Comparison of ENCODE assay signal across 7 cellular contexts in genomic region chr9:136977223-136978072, GRCh38. TPM values are rescaled to one million over a fixed set of nuclear protein-coding genes. Genes with fewer than 3 reads are reported as not detected.
DNase-seq lines count a peak whose midpoint lies in the region; ATAC-seq, FAIRE-seq and TF ChIP-seq lines count a peak whose summit lies in the region.

PTGDS (plus strand) TSS chr9:136977504; CDS start chr9:136977579, 75 bp downstream.

- TF ChIP-seq CTCF in Panc1 (IDR thresholded peaks at IDR 0.05) (no peak), endothelial cell of umbilical vein (IDR thresholded peaks at IDR 0.05; ENCODE audit: extremely low read depth in 1 of 2, insufficient read depth in 1 of 2, low read depth in 1 of 2, low read length in 2 of 2) (no peak), thoracic aorta (IDR thresholded peaks at IDR 0.05) (no peak)

- CTCF ChIA-PET in Panc1 (lab: Charles Lee) (interaction anchor here (0.6 to 1.2 kb wide), 2 partner anchors 29 to 184 kb away, joined by 3 read pairs; no protein-coding TSS in a partner anchor), endothelial cell of umbilical vein (lab: Charles Lee) (interaction anchor here (0.7 to 1.4 kb wide), 6 partner anchors 26 to 58 kb away, joined by 3 to 10 read pairs (median 4); no protein-coding TSS in a partner anchor)

- DNase-seq in Panc1 (ENCODE audit: low read depth, low spot score) = no peak
- no peak for DNase-seq in endothelial cell of umbilical vein (ENCODE audit: low read depth, low spot score)
- DNase-seq in mesenteric fat pad (ENCODE audit: low spot score) = no peak
- DNase-seq in thoracic aorta (ENCODE audit: low spot score) = no peak
- no peak for DNase-seq in HAP-1 (ENCODE audit: low spot score in 2 of 2)

- H3K27ac ChIP-seq in Panc1 (ENCODE audit: low read length) (no peak within 1 kb of the TSS), endothelial cell of umbilical vein (ENCODE audit: insufficient read depth, low read depth, low read length) (no peak within 1 kb of the TSS), thoracic aorta (no peak within 1 kb of the TSS)

- no peaks in the 10 kb centered on the region for H3K9me3 ChIP-seq in Panc1 (ENCODE audit: control insufficient read depth, insufficient read depth, low read depth, low read length)
- H3K9me3 ChIP-seq in endothelial cell of umbilical vein (replicated peaks; ENCODE audit: control insufficient read depth, insufficient read depth, low read length) = no peaks in the 10 kb centered on the region
- H3K9me3 ChIP-seq in thoracic aorta = no peaks in the 10 kb centered on the region
- no peaks in the 10 kb centered on the region for H3K9me3 ChIP-seq in HAP-1

- H3K27me3 ChIP-seq in Panc1 (ENCODE audit: control insufficient read depth, insufficient read depth, low read length) (no peaks in the 10 kb centered on the region), endothelial cell of umbilical vein (ENCODE audit: control insufficient read depth in 2 of 2, insufficient read depth in 2 of 2, low read length in 2 of 2) (no peaks in the 10 kb centered on the region), thoracic aorta (replicated peaks; ENCODE audit: insufficient read depth) (no peaks in the 10 kb centered on the region), HAP-1 (ENCODE audit: low read depth) (no peaks in the 10 kb centered on the region; the same call in 1 of the 2 replicates)

- no peaks in the 10 kb centered on the region for H3K9me1 ChIP-seq in endothelial cell of umbilical vein (replicated peaks; ENCODE audit: control insufficient read depth, extremely low read depth, insufficient read depth, low read length)

- H2AFZ ChIP-seq in endothelial cell of umbilical vein (ENCODE audit: low read depth, low read length) = peak within 1 kb of the TSS; percentile 81

- intact Hi-C loops in Panc1 (cut with micrococcal nuclease; ENCODE audit: unreplicated experiment) = no loop called here
- intact Hi-C loops in endothelial cell of umbilical vein (cut with micrococcal nuclease) = loop anchor here (1.0 to 2.0 kb wide), 3 partner anchors 15 to 51 kb away; partner anchors contain the start of genes ABCA2 and PAXX

- H3K36me3 ChIP-seq in Panc1 (ENCODE audit: control insufficient read depth, insufficient read depth, low read length) (no peaks in the 10 kb centered on the region), endothelial cell of umbilical vein (ENCODE audit: control insufficient read depth in 2 of 2, extremely low read depth in 1 of 2, insufficient read depth in 2 of 2, low read length in 2 of 2) (no peaks in the 10 kb centered on the region), thoracic aorta (no peaks in the 10 kb centered on the region), HAP-1 (replicated peaks) (no peaks in the 10 kb centered on the region)

- H3K4me2 ChIP-seq in endothelial cell of umbilical vein (ENCODE audit: insufficient read depth, low read length) = peak within 1 kb of the TSS; percentile 18

- no peak within 1 kb of the TSS for H3K9ac ChIP-seq in endothelial cell of umbilical vein (replicated peaks; ENCODE audit: extremely low read depth, insufficient read depth, low read length)

- BruUV-seq in Panc1 (replicated peaks; lab: Mats Ljungman, UMichigan) (no TSS peak), endothelial cell of umbilical vein (replicated peaks; lab: Mats Ljungman, UMichigan) (no TSS peak)

- no peak for TF ChIP-seq POLR2A in endothelial cell of umbilical vein (IDR thresholded peaks at IDR 0.05; ENCODE audit: low read depth, low read length)

- H3K4me1 ChIP-seq in Panc1 (ENCODE audit: control insufficient read depth, insufficient read depth, low read length) (no peaks in the 10 kb centered on the region), endothelial cell of umbilical vein (ENCODE audit: control insufficient read depth, extremely low read depth, insufficient read depth, low read length) (peaks cover 4% of the 10 kb centered on the region), thoracic aorta (ENCODE audit: control insufficient read depth in 1 of 2, low read depth in 2 of 2) (peaks cover 0 to 10% of the 10 kb centered on the region in 2 donors), HAP-1 (no peaks in the 10 kb centered on the region)

- POLR2A ChIA-PET in Panc1 (lab: Charles Lee) = no interaction called here
- POLR2A ChIA-PET in endothelial cell of umbilical vein (lab: Charles Lee) = interaction anchor here (0.7 kb wide), 1 partner anchor 28 kb away, joined by 7 read pairs; no protein-coding TSS in a partner anchor

- no peaks in the 10 kb centered on the region for H3K79me2 ChIP-seq in endothelial cell of umbilical vein (ENCODE audit: control insufficient read depth, insufficient read depth, low read length)

- H3K4me3 ChIP-seq in Panc1 (ENCODE audit: low read depth in 2 of 2, low read length in 2 of 2) (peak within 1 kb of the TSS; percentile 51 to 54), endothelial cell of umbilical vein (replicated peaks in 1 of 3; ENCODE audit: insufficient read depth in 1 of 3, low read depth in 1 of 3, low read length in 3 of 3) (peak within 1 kb of the TSS in 1 of 3 experiments; percentile 32), thoracic aorta (peak within 1 kb of the TSS; percentile 75), HAP-1 (no peak within 1 kb of the TSS)

- no peak for FAIRE-seq in endothelial cell of umbilical vein (lab: Jason Lieb, UNC)

- dilution Hi-C loops in endothelial cell of umbilical vein (cut with MboI; ENCODE audit: extremely low pct_ligation_motif_present, low sequenced_read_pairs) = no loop called here

- in situ Hi-C loops in Panc1 (cut with HindIII; ENCODE audit: low pct_unique_long_range_greater_than_20kb, low sequenced_read_pairs) (no loop called here), HAP-1 (cut with MboI; ENCODE audit: low sequenced_read_pairs) (no loop called here)

- ATAC-seq in Panc1 = peak; percentile 70
- ATAC-seq in thoracic aorta (ENCODE audit: insufficient number of reproducible peaks, low FRiP score, low read depth) = no peak
- no peak for ATAC-seq in GM18907 (IDR thresholded peaks at IDR 0.05; ENCODE audit: unreplicated experiment)
- ATAC-seq in GM18858 (IDR thresholded peaks at IDR 0.05; ENCODE audit: unreplicated experiment) = no peak

- no peaks in the 10 kb centered on the region for H4K20me1 ChIP-seq in endothelial cell of umbilical vein (replicated peaks; ENCODE audit: control insufficient read depth, extremely low read depth, insufficient read depth, low read length)

TF ChIP-seq in endothelial cell of umbilical vein, 7 proteins besides CTCF, POLR2A, EP300 and RAD21:
- no peak for TF ChIP-seq EZH2 (IDR thresholded peaks at IDR 0.05; ENCODE audit: borderline replicate concordance, low read depth, low read length, severe bottlenecking)
- no peak for TF ChIP-seq MYC (IDR thresholded peaks at IDR 0.05; ENCODE audit: low read depth, low read length)

RNA-seq across cellular contexts. Expression of gene PTGDS, which starts in this region (rescaled TPM):
- 13.7 TPM for total RNA-seq in Panc1 (2021; ENCODE audit: unreplicated experiment)
- 15.8 TPM for polyA plus RNA-seq in Panc1 (2012; ENCODE audit: insufficient read length)
- total RNA-seq in endothelial cell of umbilical vein = not detected in 2 replicates
- polyA plus RNA-seq in endothelial cell of umbilical vein = not detected in 2 replicates
- polyA plus RNA-seq in endothelial cell of umbilical vein (2011; cell fraction: cytosol; rRNA removed) = not detected in 2 replicates
- 0.28 TPM in 1 of 2 replicates, not detected in the other for polyA plus RNA-seq in endothelial cell of umbilical vein (2011; cell fraction: nucleus; rRNA removed)
- 0.30 TPM in 1 of 2 replicates, not detected in the other for polyA plus RNA-seq in endothelial cell of umbilical vein (2012)
- polyA minus RNA-seq in endothelial cell of umbilical vein = 0.40 TPM in 1 of 2 replicates, not detected in the other
- 5.9 TPM for polyA minus RNA-seq in endothelial cell of umbilical vein (2011; cell fraction: cytosol; rRNA and poly(A)+ RNA removed)
- polyA minus RNA-seq in endothelial cell of umbilical vein (2011; cell fraction: nucleus; rRNA and poly(A)+ RNA removed) = not detected in 2 replicates
- 249 TPM for total RNA-seq in mesenteric fat pad
- 10 to 100 TPM; 66.1 to 89.5 TPM for total RNA-seq in thoracic aorta

Comparison
In these comparisons a context has a peak if more than half of its experiments do, and no peak if none do; other contexts are left out.
1. RNA of gene PTGDS (total RNA-seq): 249 TPM in mesenteric fat pad (single experiment), 66.1 to 89.5 TPM in thoracic aorta and 13.7 TPM in Panc1 (single experiment); not detected in endothelial cell of umbilical vein; every median in the first group is over 10 times any median in the second.